ENCODE assay signal across 8 cellular contexts in the genomic region with DNA sequence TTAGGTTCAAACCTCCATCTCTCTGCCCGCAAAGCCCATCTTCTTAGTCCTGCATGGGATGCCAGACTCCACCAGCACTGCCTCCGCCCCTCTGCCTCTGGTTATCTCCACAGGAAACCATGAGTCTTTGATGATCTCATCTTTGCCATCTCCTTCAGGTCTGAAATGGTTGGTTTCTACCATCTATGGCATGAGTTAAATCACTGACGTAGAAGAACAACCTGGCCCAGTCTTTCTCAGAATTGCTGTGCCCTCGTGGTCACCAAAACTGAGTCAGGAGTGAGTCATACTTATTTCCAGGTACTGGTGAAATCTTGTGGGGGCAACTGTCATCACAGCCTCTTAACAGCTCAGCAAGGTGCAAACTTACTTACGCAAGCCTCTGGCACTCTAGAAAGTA.
DNase-seq lines count a peak whose midpoint lies in the region; ATAC-seq, FAIRE-seq and TF ChIP-seq lines count a peak whose summit lies in the region.

No MANE protein-coding gene starts in this region.

- FAIRE-seq in H54 (lab: Jason Lieb, UNC): no peak

- H3K27me3 Mint-ChIP-seq in immature natural killer cell (ENCODE audit: low read depth in 3 of 3): peaks cover 0 to 2% (median 1%) of the 10 kb centered on the region in 3 donors
- H3K27me3 Mint-ChIP-seq in type B pancreatic cell: peaks cover 23% of the 10 kb centered on the region

- H3K4me1 Mint-ChIP-seq in immature natural killer cell: peaks cover 25 to 36% of the 10 kb centered on the region in 2 donors
- peaks cover 4% of the 10 kb centered on the region for H3K4me1 Mint-ChIP-seq in type B pancreatic cell (ENCODE audit: unreplicated experiment)

- H3K9me3 Mint-ChIP-seq in immature natural killer cell: peaks cover 0 to 5% (median 0%) of the 10 kb centered on the region in 6 donors
- no peaks in the 10 kb centered on the region for H3K9me3 Mint-ChIP-seq in type B pancreatic cell

- H3K4me3 Mint-ChIP-seq in immature natural killer cell (peak overlapping the region; percentile 0 to 71 (median 19)), type B pancreatic cell (no peak overlapping the region)

- no peak for TF ChIP-seq CTCF in type B pancreatic cell (conservative IDR thresholded peaks at IDR 0.05)

- no peak for TF ChIP-seq POLR2A in H54 (IDR thresholded peaks at IDR 0.05; ENCODE audit: low read depth, low read length)

- no peak for ATAC-seq in GM19455 (IDR thresholded peaks at IDR 0.05; ENCODE audit: unreplicated experiment)

- DNase-seq in OCI-M1 (lab: John Stamatoyannopoulos, UW) (peak; percentile 31), immature natural killer cell (peak; percentile 64 to 89 (median 73)), ureter (ENCODE audit: low spot score) (no peak), H54 (ENCODE audit: insufficient read length, low spot score) (no peak), type B pancreatic cell (ENCODE audit: extremely low spot score, unreplicated experiment) (no peak)
- DNase-seq in activated CD8-positive, alpha-beta memory T cell treated with anti-CD3 and anti-CD28 coated beads, Interleukin-2, amount 50 U/mL, for 48 hours: peak; percentile 79
- peak; percentile 31 for DNase-seq in stimulated activated CD8-positive, alpha-beta memory T cell treated with anti-CD3 and anti-CD28 coated beads, Interleukin-7, amount 100 ng/mL, for 24 hours (ENCODE audit: low read depth)

- H3K36me3 Mint-ChIP-seq in immature natural killer cell (no peaks in the 10 kb centered on the region), type B pancreatic cell (no peaks in the 10 kb centered on the region)

- H3K27ac Mint-ChIP-seq in immature natural killer cell (peak overlapping the region; percentile 81 to 94 (median 84)), type B pancreatic cell (no peak overlapping the region)

Comparison
In these comparisons a context has a peak if more than half of its experiments do, and no peak if none do; other contexts are left out.
1. DNase-seq: peak in OCI-M1 (single experiment), activated CD8-positive, alpha-beta memory T cell treated with anti-CD3 and anti-CD28 coated beads, Interleukin-2, amount 50 U/mL, for 48 hours (single experiment), immature natural killer cell (3 of 3) and stimulated activated CD8-positive, alpha-beta memory T cell treated with anti-CD3 and anti-CD28 coated beads, Interleukin-7, amount 100 ng/mL, for 24 hours (single experiment); none in ureter (single experiment), H54 (single experiment) and type B pancreatic cell (single experiment).